ENCODE assay signal across 21 cellular contexts in the genomic region with DNA sequence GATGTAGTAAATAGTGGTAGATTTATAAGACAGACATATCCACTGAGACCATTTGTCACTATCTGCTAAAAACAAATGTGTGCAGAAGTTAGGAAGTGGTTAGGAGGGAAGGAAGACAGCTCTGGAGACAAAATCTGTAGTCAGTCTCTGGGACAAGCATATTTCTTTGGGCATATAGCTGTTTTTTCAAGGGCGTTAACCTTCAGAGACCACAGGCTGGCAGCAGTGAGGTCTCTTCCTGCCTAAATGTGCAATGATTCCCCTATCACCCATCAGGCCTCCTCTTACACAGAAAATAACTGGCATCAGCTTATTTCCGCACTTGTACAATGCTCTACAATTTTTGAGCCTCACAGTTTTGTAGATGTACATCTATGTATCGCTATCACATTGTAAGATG. TPM values are rescaled to one million over a fixed set of nuclear protein-coding genes. Genes with fewer than 3 reads are reported as not detected.
DNase-seq lines count a peak whose midpoint lies in the region; ATAC-seq, FAIRE-seq and TF ChIP-seq lines count a peak whose summit lies in the region.
"Had no signal": no experiment of that assay in that cellular context is flagged by ENCODE, and none has a peak within 500 bp of the region (broad histone marks: within the 10 kb centered on the region; RNA-seq: fewer than 3 reads in every experiment).

No MANE protein-coding gene starts in this region.

- H3K9me3 Mint-ChIP-seq in activated T-cell treated with anti-CD3 and anti-CD28 coated beads, Interleukin-2, amount 50 U/mL, for 72 hours = peaks cover 0 to under 1% of the 10 kb centered on the region in 2 donors

- H3K4ac ChIP-seq in H1 (replicated peaks; ENCODE audit: insufficient read length, low read depth, low read length) = no peak overlapping the region

- H3K27me3 ChIP-seq in H1 (replicated peaks in 1 of 4; ENCODE audit: control insufficient read depth in 3 of 4, extremely low read depth in 1 of 4, insufficient read depth in 3 of 4, low read length in 3 of 4) = no peaks in the 10 kb centered on the region; a peak in 1 of 7 replicates
- H3K27me3 ChIP-seq: Peyer's patch had no signal

- H3K14ac ChIP-seq in H1 (ENCODE audit: insufficient read length) = no peak overlapping the region

- peak; percentile 51 to 55 for TF ChIP-seq RAD21 in H1 (IDR thresholded peaks at IDR 0.05 in 1 of 2, conservative IDR thresholded peaks at IDR 0.05 in 1 of 2; ENCODE audit: low read depth in 2 of 2, low read length in 2 of 2)

- no peak overlapping the region for H3K56ac ChIP-seq in H1 (replicated peaks; ENCODE audit: insufficient read length, low read depth, low read length)

- peak; percentile 45 for FAIRE-seq in H1 (lab: Jason Lieb, UNC)
- FAIRE-seq: frontal cortex, islet of Langerhans had no signal

- WGBS in H1 (ENCODE audit: extremely low coverage in 1 of 2, insufficient coverage in 1 of 2, insufficient read length in 1 of 2, insufficient replicate concordance in 2 of 2, low coverage in 1 of 2, low lambda C conversion rate in 2 of 2, missing lambda C conversion rate in 1 of 2), 2 experiments = 95% methylated on average over 3 of the region's 3 CpGs; no CpG with 5 or more reads in 1 of the 2 experiments

- no peak for ATAC-seq in HG03520 (IDR thresholded peaks at IDR 0.05; ENCODE audit: unreplicated experiment)
- ATAC-seq in activated T-cell treated with anti-CD3 and anti-CD28 coated beads, Interleukin-2, amount 50 U/mL, for 72 hours (replicated peaks in 1 of 2) = no peak
- no peak for ATAC-seq in GM21737 (IDR thresholded peaks at IDR 0.05; ENCODE audit: unreplicated experiment)

- no peak overlapping the region for H3K23ac ChIP-seq in H1 (ENCODE audit: insufficient read length)

- no peak for TF ChIP-seq EP300 in H1 (IDR thresholded peaks at IDR 0.05; ENCODE audit: borderline replicate concordance in 1 of 2, low read depth in 2 of 2, low read length in 2 of 2)

- H3K4me1 Mint-ChIP-seq in activated T-cell treated with anti-CD3 and anti-CD28 coated beads, Interleukin-2, amount 50 U/mL, for 72 hours (ENCODE audit: low read depth) = no peaks in the 10 kb centered on the region

- intact Hi-C loops in OCI-LY7 (cut with micrococcal nuclease; ENCODE audit: unreplicated experiment) = no loop called here

- H3K79me2 ChIP-seq in OCI-LY7 (ENCODE audit: insufficient read depth, low read depth, low read length) (no peaks in the 10 kb centered on the region), H1 (ENCODE audit: control insufficient read depth in 1 of 2, insufficient read depth in 2 of 2, low read length in 2 of 2) (no peaks in the 10 kb centered on the region)
- H3K79me2 ChIP-seq: parathyroid adenoma had no signal

- H4K8ac ChIP-seq in H1 (ENCODE audit: extremely low read depth, insufficient read depth, low read length) = no peak overlapping the region

- H3K4me3 Mint-ChIP-seq in activated T-cell treated with anti-CD3 and anti-CD28 coated beads, Interleukin-2, amount 50 U/mL, for 72 hours = no peak overlapping the region
- H3K4me3 Mint-ChIP-seq: brain had no signal

- H2AK5ac ChIP-seq in H1 (ENCODE audit: low read depth, low read length) = no peak overlapping the region

- H3K27ac ChIP-seq in 22Rv1 (no peak overlapping the region), OCI-LY7 (ENCODE audit: low read depth, low read length, poor library complexity, severe bottlenecking) (no peak overlapping the region), H1 (ENCODE audit: low read depth, low read length) (no peak overlapping the region), RWPE1 (no peak overlapping the region)
- H3K27ac ChIP-seq: HL-60, parathyroid adenoma, Peyer's patch, tibial artery had no signal

- H3K36me3 ChIP-seq in OCI-LY7 (ENCODE audit: insufficient read depth, low read length) (no peaks in the 10 kb centered on the region), H1 (ENCODE audit: control insufficient read depth in 2 of 4, insufficient read depth in 4 of 4, low read length in 3 of 4) (no peaks in the 10 kb centered on the region)
- H3K36me3 ChIP-seq: Peyer's patch, tibial artery had no signal

- no peak overlapping the region for H4K91ac ChIP-seq in H1 (replicated peaks; ENCODE audit: insufficient read length, low read length)

- no peaks in the 10 kb centered on the region for H3K36me3 Mint-ChIP-seq in activated T-cell treated with anti-CD3 and anti-CD28 coated beads, Interleukin-2, amount 50 U/mL, for 72 hours (ENCODE audit: insufficient read depth in 2 of 2)
- H3K36me3 Mint-ChIP-seq: brain had no signal

- no TSS peak for BruUV-seq in OCI-LY7 (replicated peaks; lab: Mats Ljungman, UMichigan)

- H3K9me3 ChIP-seq in OCI-LY7 (ENCODE audit: low read length) = no peaks in the 10 kb centered on the region
- H3K9me3 ChIP-seq in H1 (ENCODE audit: insufficient read depth in 2 of 2, low read depth in 1 of 2, low read length in 1 of 2) = no peaks in the 10 kb centered on the region
- H3K9me3 ChIP-seq: Peyer's patch, tibial artery had no signal

- H2BK120ac ChIP-seq in H1 (replicated peaks; ENCODE audit: low read depth, low read length) = no peak overlapping the region

- H3K23me2 ChIP-seq in H1 (ENCODE audit: low read depth, low read length) = no peaks in the 10 kb centered on the region

- peaks cover 58% of the 10 kb centered on the region for H3K27me3 Mint-ChIP-seq in activated T-cell treated with anti-CD3 and anti-CD28 coated beads, Interleukin-2, amount 50 U/mL, for 72 hours (ENCODE audit: low read depth)
- H3K27me3 Mint-ChIP-seq: brain had no signal

- CTCF ChIA-PET in OCI-LY7 (lab: Charles Lee; ENCODE audit: unreplicated experiment) (interaction anchor here (0.7 kb wide), 1 partner anchor 184 kb away, joined by 3 read pairs; no protein-coding TSS in a partner anchor), H1 (lab: Charles Lee; ENCODE audit: partially characterized antibody) (interaction anchor here (0.7 to 3.5 kb wide), 27 partner anchors 8 to 187 kb away, joined by 3 to 26 read pairs (median 4); no protein-coding TSS in a partner anchor), RWPE1 (lab: Yijun Ruan, JAX) (no interaction called here)

- DNase-seq in OCI-LY7 (ENCODE audit: low spot score) (peak; percentile 4), H1 (ENCODE audit: low read depth in 1 of 2, low spot score in 2 of 2) (no peak), RWPE1 (ENCODE audit: low spot score) (no peak)
- DNase-seq in activated T-cell treated with anti-CD3 and anti-CD28 coated beads, Interleukin-2, amount 50 U/mL, for 72 hours = no peak
- DNase-seq: activated CD8-positive, alpha-beta memory T cell treated with anti-CD3 and anti-CD28 coated beads for 24 hours; effector CD8-positive, alpha-beta T cell; MV-4-11; NCI-H345; Peyer's patch; stimulated activated CD4-positive, alpha-beta T cell treated with anti-CD3 and anti-CD28 coated beads, Interleukin-15, amount 100 ng/mL, for 24 hours; stimulated activated CD8-positive, alpha-beta memory T cell treated with anti-CD3 and anti-CD28 coated beads, Interleukin-4, amount 100 ng/mL, for 48 hours; tibial artery had no signal

- H3K9me2 ChIP-seq in OCI-LY7 (ENCODE audit: insufficient read depth, low read length) = no peaks in the 10 kb centered on the region

- no peak overlapping the region for H3K18ac ChIP-seq in H1 (ENCODE audit: extremely low read depth, low read length)

- no peak overlapping the region for H2BK20ac ChIP-seq in H1 (ENCODE audit: low read length)

- H4K20me1 ChIP-seq in OCI-LY7 (ENCODE audit: insufficient read depth, low read length) (no peaks in the 10 kb centered on the region), H1 (replicated peaks in 1 of 2; ENCODE audit: control insufficient read depth in 1 of 2, insufficient read depth in 2 of 2, low read length in 2 of 2) (peaks cover 0 to 3% of the 10 kb centered on the region in 2 experiments)

- TF ChIP-seq CTCF in 22Rv1 (IDR thresholded peaks at IDR 0.05) (peak; percentile 21; the same call in 1 of the 2 replicates), GM12873 (IDR thresholded peaks at IDR 0.05; ENCODE audit: insufficient read depth, low read depth, low read length, missing control alignments) (peak; percentile 24), OCI-LY7 (conservative IDR thresholded peaks at IDR 0.05; ENCODE audit: low read length) (peak; percentile 40), H1 (IDR thresholded peaks at IDR 0.05; ENCODE audit: control extremely low read depth in 1 of 3, insufficient read depth in 1 of 3, low read depth in 1 of 3, low read length in 3 of 3) (peak; percentile 6 to 60 (median 43)), RWPE1 (conservative IDR thresholded peaks at IDR 0.05; ENCODE audit: low read depth) (no peak)

- no peak overlapping the region for H3K4me3 ChIP-seq in OCI-LY7 (ENCODE audit: low read depth, low read length, poor library complexity, severe bottlenecking)
- no peak overlapping the region for H3K4me3 ChIP-seq in H1 (ENCODE audit: extremely low read depth in 1 of 4, insufficient read depth in 2 of 4, low read depth in 3 of 4, low read length in 4 of 4)
- H3K4me3 ChIP-seq: Peyer's patch, tibial artery had no signal

- TF ChIP-seq POLR2A in H1 (IDR thresholded peaks at IDR 0.05; ENCODE audit: control extremely low read depth in 1 of 2, low read depth in 2 of 2, low read length in 2 of 2) = no peak

- no peak overlapping the region for H2BK12ac ChIP-seq in H1 (ENCODE audit: low read depth, low read length)

- no peaks in the 10 kb centered on the region for H3K79me1 ChIP-seq in H1 (ENCODE audit: low read depth, low read length)

- H4K5ac ChIP-seq in H1 (ENCODE audit: insufficient read length, low read depth, low read length) = no peak overlapping the region

- H2AFZ ChIP-seq in OCI-LY7 (ENCODE audit: low read length) (no peak overlapping the region), H1 (ENCODE audit: low read length) (no peak overlapping the region)
- H2AFZ ChIP-seq: parathyroid adenoma had no signal

- no peak overlapping the region for H3K27ac Mint-ChIP-seq in activated T-cell treated with anti-CD3 and anti-CD28 coated beads, Interleukin-2, amount 50 U/mL, for 72 hours
- H3K27ac Mint-ChIP-seq: brain had no signal

- H3K4me2 ChIP-seq in OCI-LY7 (ENCODE audit: low read length) (no peak overlapping the region), H1 (ENCODE audit: insufficient read depth in 1 of 2, low read depth in 2 of 2, low read length in 2 of 2) (no peak overlapping the region)

- H2BK15ac ChIP-seq in H1 (ENCODE audit: low read length) = no peak overlapping the region

- H3K4me1 ChIP-seq in OCI-LY7 (ENCODE audit: insufficient read depth, low read length, poor library complexity, severe bottlenecking) (no peaks in the 10 kb centered on the region), H1 (replicated peaks in 1 of 4; ENCODE audit: control insufficient read depth in 3 of 4, insufficient read depth in 4 of 4, low read length in 3 of 4) (no peaks in the 10 kb centered on the region)
- H3K4me1 ChIP-seq: parathyroid adenoma, Peyer's patch, tibial artery had no signal

- no peak overlapping the region for H2BK5ac ChIP-seq in H1 (ENCODE audit: low read depth, low read length)

- H3K9ac ChIP-seq in H1 (replicated peaks in 1 of 4; ENCODE audit: extremely low read depth in 1 of 4, low read depth in 3 of 4, low read length in 3 of 4) = no peak overlapping the region
- H3K9ac ChIP-seq: parathyroid adenoma had no signal

- POLR2A ChIA-PET in OCI-LY7 (lab: Charles Lee) (interaction anchor here (0.5 to 0.9 kb wide), 4 partner anchors 10 to 906 kb away, joined by 3 read pairs; no protein-coding TSS in a partner anchor), H1 (lab: Charles Lee; ENCODE audit: partially characterized antibody) (interaction anchor here (1.0 kb wide), 1 partner anchor 126 kb away, joined by 3 read pairs; no protein-coding TSS in a partner anchor), RWPE1 (lab: Yijun Ruan, JAX; ENCODE audit: low non-redundant PET) (no interaction called here)

RNA-seq across cellular contexts. Expression of gene TMEM150C, which starts 6.5 kb away (rescaled TPM):
- not detected in 2 replicates for total RNA-seq in OCI-LY7 (2014; rRNA removed; shearing (Covaris generic))
- total RNA-seq in OCI-LY7 (2022) = not detected in 2 replicates
- total RNA-seq in H1 (2021; fragmentation: NEBNext Ultra II Directional; extraction: Animal tissue kit (Norgen Biotek cat#: 25700)) = 1.7 and 1.9 TPM in 2 replicates
- 1.2 and 1.5 TPM in 2 replicates for polyA plus RNA-seq in H1 (2011; rRNA removed)
- polyA plus RNA-seq in H1 (2011; cell fraction: cytosol; rRNA removed) = 1.8 TPM
- polyA plus RNA-seq in H1 (2011; cell fraction: nucleus; rRNA removed) = 0.64 TPM
- 2.0 to 2.7 TPM (median 2.5 TPM) in 4 replicates for polyA plus RNA-seq in H1 (2012, experiment 1 of 2)
- 0.43 TPM for polyA plus RNA-seq in H1 (2012, experiment 2 of 2)
- polyA plus RNA-seq in H1 (2013, experiment 1 of 2) = 2.6 TPM
- polyA plus RNA-seq in H1 (2013, experiment 2 of 2) = 2.7 TPM
- polyA minus RNA-seq in H1 (2011; rRNA and poly(A)+ RNA removed) = 1.9 and 3.8 TPM in 2 replicates
- polyA minus RNA-seq in H1 (2011; cell fraction: cytosol; rRNA and poly(A)+ RNA removed) = 2.2 TPM
- 0.50 TPM for polyA minus RNA-seq in H1 (2011; cell fraction: nucleus; rRNA and poly(A)+ RNA removed)
- under 1 TPM in 1 of 2 donors, not detected in 1; 0.07 TPM for total RNA-seq in activated T-cell treated with anti-CD3 and anti-CD28 coated beads, Interleukin-2, amount 50 U/mL, for 72 hours
